Comparison of ENCODE assay signal across 24 cellular contexts in the genomic region with DNA sequence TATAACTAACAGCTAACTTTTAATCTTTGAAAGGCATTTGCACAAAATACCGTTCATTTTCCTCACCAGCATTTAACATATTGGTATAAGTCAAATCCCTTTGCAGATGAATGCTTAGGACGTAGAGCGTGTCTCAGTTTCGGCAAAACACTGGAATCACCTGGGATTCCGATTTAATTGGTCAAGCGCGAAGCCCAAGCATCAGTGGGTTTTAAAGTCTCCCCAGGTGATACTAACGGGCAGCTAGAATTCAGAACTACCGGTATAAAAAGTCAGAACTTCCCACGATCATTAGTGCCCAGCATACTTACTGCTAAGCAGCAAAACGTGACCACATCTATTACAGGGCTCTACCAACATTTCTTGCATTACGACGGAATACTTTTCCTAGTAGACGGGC. TPM values are rescaled to one million over a fixed set of nuclear protein-coding genes. Genes with fewer than 3 reads are reported as not detected.
"Had no signal": no experiment of that assay in that cellular context is flagged by ENCODE, and none has a peak within 500 bp of the region (broad histone marks: within the 10 kb centered on the region; RNA-seq: fewer than 3 reads in every experiment).

No MANE protein-coding gene starts in this region.

- H3K9ac ChIP-seq: neural progenitor cell, parathyroid adenoma had no signal

- H3K27ac ChIP-seq: esophagus muscularis mucosa, foreskin keratinocyte, heart left ventricle, neural progenitor cell, parathyroid adenoma, right lobe of liver, tibial nerve had no signal

- H3K4me3 Mint-ChIP-seq: activated B cell treated with CpG ODN at 0.5 μM for 24 hours; activated CD8-positive, alpha-beta T cell treated with anti-CD3 and anti-CD28 coated beads, Interleukin-2, amount 10 ng/mL, durations not matched to agents 7 days and 5 days had no signal

- H3K27me3 ChIP-seq: foreskin keratinocyte, heart left ventricle, neural progenitor cell, right lobe of liver, tibial nerve had no signal

- H3K4me3 ChIP-seq: esophagus muscularis mucosa, heart left ventricle, neural progenitor cell, right lobe of liver, tibial nerve had no signal

- DNase-seq: activated B cell treated with CpG ODN at 0.5 μM for 24 hours; activated CD8-positive, alpha-beta T cell treated with anti-CD3 and anti-CD28 coated beads, Interleukin-2, amount 10 ng/mL, durations not matched to agents 7 days and 5 days; activated effector memory CD4-positive, alpha-beta T cell treated with anti-CD3 and anti-CD28 coated beads, Interleukin-2, amount 50 U/mL, for 16 hours; activated naive CD4-positive, alpha-beta T cell treated with anti-CD3 and anti-CD28 coated beads, Interleukin-2, amount 10 ng/mL, durations not matched to agents 7 days and 5 days; amniotic stem cell; central memory CD4-positive, alpha-beta T cell; dermis blood vessel endothelial cell; effector CD4-positive, alpha-beta T cell; foreskin keratinocyte; heart left ventricle; hypothalamus; left ventricle myocardium superior; midbrain; naive thymus-derived CD4-positive, alpha-beta T cell; occipital lobe; right lobe of liver; stimulated activated CD4-positive, alpha-beta T cell treated with anti-CD3 and anti-CD28 coated beads, Interleukin-2, amount 100 ng/mL, for 48 hours; stimulated activated naive CD4-positive, alpha-beta T cell treated with Interleukin-2 at 50 U/mL for 16 hours had no signal

- H2AFZ ChIP-seq: parathyroid adenoma had no signal

- H3K36me3 ChIP-seq: neural progenitor cell, right lobe of liver, tibial nerve had no signal

- H3K36me3 Mint-ChIP-seq: neural progenitor cell had no signal

- H3K27ac Mint-ChIP-seq: activated B cell treated with CpG ODN at 0.5 μM for 24 hours; activated CD8-positive, alpha-beta T cell treated with anti-CD3 and anti-CD28 coated beads, Interleukin-2, amount 10 ng/mL, durations not matched to agents 7 days and 5 days; activated naive CD4-positive, alpha-beta T cell treated with anti-CD3 and anti-CD28 coated beads, Interleukin-2, amount 10 ng/mL, durations not matched to agents 7 days and 5 days had no signal

- H3K9me3 ChIP-seq: esophagus muscularis mucosa, heart left ventricle, right lobe of liver had no signal

- H3K4me1 ChIP-seq: parathyroid adenoma, tibial nerve had no signal

- H3K9me3 Mint-ChIP-seq: activated B cell treated with CpG ODN at 0.5 μM for 24 hours; activated naive CD4-positive, alpha-beta T cell treated with anti-CD3 and anti-CD28 coated beads, Interleukin-2, amount 10 ng/mL, durations not matched to agents 7 days and 5 days had no signal

- H3K79me2 ChIP-seq: parathyroid adenoma had no signal

- ATAC-seq: activated CD8-positive, alpha-beta T cell treated with anti-CD3 and anti-CD28 coated beads, Interleukin-2, amount 10 ng/mL, durations not matched to agents 7 days and 5 days; foreskin keratinocyte; heart left ventricle; left ventricle myocardium superior; naive thymus-derived CD4-positive, alpha-beta T cell; right lobe of liver had no signal

- H3K27me3 Mint-ChIP-seq: activated B cell treated with CpG ODN at 0.5 μM for 24 hours had no signal

RNA-seq across cellular contexts. Expression of gene ALPK2, which starts 24.6 kb away (rescaled TPM):
- total RNA-seq: activated CD8-positive, alpha-beta T cell treated with anti-CD3 and anti-CD28 coated beads, Interleukin-2, amount 10 ng/mL, durations not matched to agents 7 days and 5 days; pulmonary artery endothelial cell; T-helper 2 cell treated with Interferon-gamma antibody and Interleukin-4, amounts not matched to agents 100 ng/mL and 5 ng/mL, for 36 hours had no signal
- polyA plus RNA-seq: naive thymus-derived CD4-positive, alpha-beta T cell had no signal
